18 cellular contexts compared by ENCODE assay signal in genomic region chr16:87451563-87452210, GRCh38.
"Had no signal": no experiment of that assay in that cellular context is flagged by ENCODE, and none has a peak within 500 bp of the region (broad histone marks: within the 10 kb centered on the region; RNA-seq: fewer than 3 reads in every experiment).

No MANE protein-coding gene starts in this region.

- H3K27me3 Mint-ChIP-seq: activated T-cell treated with anti-CD3 and anti-CD28 coated beads, Interleukin-2, amount 50 U/mL, for 24 hours; naive B cell had no signal

- H3K9me3 Mint-ChIP-seq: activated T-cell treated with anti-CD3 and anti-CD28 coated beads, Interleukin-2, amount 50 U/mL, for 24 hours; naive B cell had no signal

- H3K4me1 ChIP-seq: prostate gland, suprapubic skin had no signal

- H3K27ac Mint-ChIP-seq: activated CD8-positive, alpha-beta memory T cell treated with anti-CD3 and anti-CD28 coated beads, Interleukin-2, amount 10 ng/mL, durations not matched to agents 7 days and 5 days; activated T-cell treated with anti-CD3 and anti-CD28 coated beads, Interleukin-2, amount 50 U/mL, for 24 hours had no signal

- ATAC-seq: activated CD8-positive, alpha-beta memory T cell treated with anti-CD3 and anti-CD28 coated beads, Interleukin-2, amount 10 ng/mL, durations not matched to agents 7 days and 5 days; stimulated activated naive CD8-positive, alpha-beta T cell treated with anti-CD3 and anti-CD28 coated beads, Interleukin-15, Interleukin-2, amounts not matched to agents 100 U/mL and 50 U/mL, for 24 hours had no signal

- H3K27ac ChIP-seq: ascending aorta, lower lobe of right lung, prostate gland, suprapubic skin, upper lobe of left lung had no signal

- DNase-seq: activated CD4-positive, alpha-beta T cell treated with anti-CD3 and anti-CD28 coated beads for 1 hour; activated CD4-positive, alpha-beta T cell treated with anti-CD3 and anti-CD28 coated beads, Interleukin-2, amount 50 U/mL, for 48 hours; activated CD8-positive, alpha-beta memory T cell treated with anti-CD3 and anti-CD28 coated beads, Interleukin-2, amount 10 ng/mL, durations not matched to agents 7 days and 5 days; activated gamma-delta T cell treated with Interleukin-2 at 50 U/mL for 16 hours; activated T-cell treated with anti-CD3 and anti-CD28 coated beads, Interleukin-2, amount 50 U/mL, for 24 hours; cortex of kidney; effector CD8-positive, alpha-beta T cell; hippocampal formation; lower lobe of right lung; midbrain; naive B cell; occipital lobe; stimulated activated CD4-positive, alpha-beta T cell treated with anti-CD3 and anti-CD28 coated beads, Interleukin-2, amount 100 ng/mL, for 48 hours; stimulated activated naive CD8-positive, alpha-beta T cell treated with anti-CD3 and anti-CD28 coated beads, Interleukin-15, Interleukin-2, amounts not matched to agents 100 U/mL and 50 U/mL, for 24 hours; upper lobe of left lung had no signal

- H3K27me3 ChIP-seq: ascending aorta, suprapubic skin, upper lobe of left lung had no signal

- H3K4me3 ChIP-seq: ascending aorta, lower lobe of right lung, prostate gland, suprapubic skin, upper lobe of left lung had no signal

- H3K4me3 Mint-ChIP-seq: activated CD8-positive, alpha-beta memory T cell treated with anti-CD3 and anti-CD28 coated beads, Interleukin-2, amount 10 ng/mL, durations not matched to agents 7 days and 5 days; activated T-cell treated with anti-CD3 and anti-CD28 coated beads, Interleukin-2, amount 50 U/mL, for 24 hours had no signal

- H3K36me3 ChIP-seq: prostate gland had no signal

- H3K4me1 Mint-ChIP-seq: activated CD8-positive, alpha-beta memory T cell treated with anti-CD3 and anti-CD28 coated beads, Interleukin-2, amount 10 ng/mL, durations not matched to agents 7 days and 5 days had no signal

- H3K36me3 Mint-ChIP-seq: activated CD8-positive, alpha-beta memory T cell treated with anti-CD3 and anti-CD28 coated beads, Interleukin-2, amount 10 ng/mL, durations not matched to agents 7 days and 5 days had no signal
